10 cellular contexts compared by ENCODE assay signal in genomic region chr2:29797916-29798315, GRCh38.
"Had no signal": no experiment of that assay in that cellular context is flagged by ENCODE, and none has a peak within 500 bp of the region (broad histone marks: within the 10 kb centered on the region; RNA-seq: fewer than 3 reads in every experiment).

No MANE protein-coding gene starts in this region.

- H3K4me1 ChIP-seq: HAP-1 had no signal

- DNase-seq: GM23248, GOT3, H7, H9, HCEC 1CT, HFFc6 had no signal

- H3K36me3 ChIP-seq: HAP-1 had no signal

- H3K4me3 ChIP-seq: GM23248, GM23338, HAP-1 had no signal

- H3K27ac ChIP-seq: GM23248 had no signal

- H3K4me2 ChIP-seq: GM23338 had no signal

- H3K9me3 ChIP-seq: HAP-1 had no signal

- H3K9ac ChIP-seq: GM23248 had no signal

- ATAC-seq: GM23338, HCT116 had no signal

- H2AFZ ChIP-seq: GM23248, GM23338 had no signal

- FAIRE-seq: H54 had no signal
